In the genomic region with DNA sequence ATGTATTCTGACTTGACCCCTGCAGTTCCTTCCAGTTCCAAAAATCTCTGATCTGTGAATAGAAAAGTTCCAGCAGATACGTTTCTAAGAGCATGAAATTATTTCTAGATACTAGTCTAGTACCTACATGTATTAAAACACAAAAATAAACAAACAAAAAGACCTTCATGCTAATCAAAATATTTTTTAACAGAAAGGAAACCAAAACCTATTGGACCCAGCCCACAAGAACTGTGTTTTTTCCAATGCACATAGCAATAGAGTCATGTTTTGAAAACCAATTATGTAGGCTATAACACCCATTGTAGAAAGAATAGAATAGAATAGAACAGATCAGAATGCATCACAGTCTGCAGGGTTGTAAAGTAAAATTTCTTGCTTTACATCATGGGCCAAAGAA, we compare ENCODE assay signal across 11 cellular contexts.
DNase-seq lines count a peak whose midpoint lies in the region; ATAC-seq and TF ChIP-seq lines count a peak whose summit lies in the region.
"Had no signal": no experiment of that assay in that cellular context is flagged by ENCODE, and none has a peak within 500 bp of the region (broad histone marks: within the 10 kb centered on the region; RNA-seq: fewer than 3 reads in every experiment).

No MANE protein-coding gene starts in this region.

- no peaks in the 10 kb centered on the region for H3K9me3 ChIP-seq in liver (ENCODE audit: control insufficient read depth in 4 of 4, low read length in 3 of 4)
- H3K9me3 ChIP-seq in tibial artery: no peaks in the 10 kb centered on the region
- H3K9me3 ChIP-seq: BE2C had no signal

- no peak overlapping the region for H3K9ac ChIP-seq in liver (ENCODE audit: low read depth in 1 of 2, low read length in 2 of 2)

- peaks cover 8% of the 10 kb centered on the region for H3K9me3 Mint-ChIP-seq in stimulated activated naive CD8-positive, alpha-beta T cell treated with anti-CD3 and anti-CD28 coated beads, Interleukin-15, Interleukin-2, amounts not matched to agents 100 ng/mL and 50 ng/mL, for 24 hours
- no peaks in the 10 kb centered on the region for H3K9me3 Mint-ChIP-seq in activated CD4-positive, alpha-beta memory T cell treated with anti-CD3 and anti-CD28 coated beads, Interleukin-2, amount 10 ng/mL, durations not matched to agents 7 days and 5 days
- no peaks in the 10 kb centered on the region for H3K9me3 Mint-ChIP-seq in mesothelial cell of epicardium

- H3K27ac Mint-ChIP-seq in stimulated activated naive CD8-positive, alpha-beta T cell treated with anti-CD3 and anti-CD28 coated beads, Interleukin-15, Interleukin-2, amounts not matched to agents 100 ng/mL and 50 ng/mL, for 24 hours: peak overlapping the region; percentile 96
- peak overlapping the region; percentile 86 for H3K27ac Mint-ChIP-seq in activated CD4-positive, alpha-beta memory T cell treated with anti-CD3 and anti-CD28 coated beads, Interleukin-2, amount 10 ng/mL, durations not matched to agents 7 days and 5 days
- H3K27ac Mint-ChIP-seq in mesothelial cell of epicardium: no peak overlapping the region

- DNase-seq in stimulated activated naive CD8-positive, alpha-beta T cell treated with anti-CD3 and anti-CD28 coated beads, Interleukin-15, Interleukin-2, amounts not matched to agents 100 U/mL and 50 U/mL, for 24 hours: no peak
- no peak for DNase-seq in activated CD4-positive, alpha-beta memory T cell treated with anti-CD3 and anti-CD28 coated beads, Interleukin-2, amount 10 ng/mL, durations not matched to agents 7 days and 5 days
- DNase-seq in mesothelial cell of epicardium (ENCODE audit: low spot score in 2 of 2, unreplicated experiment in 2 of 2): no peak
- no peak for DNase-seq in DMS79 (lab: John Stamatoyannopoulos, UW)
- no peak for DNase-seq in tibial artery
- DNase-seq: cerebellar nuclear complex, NCI-H526 treated with DMSO at 0.1 percent for 48 hours had no signal

- no peaks in the 10 kb centered on the region for H3K36me3 ChIP-seq in liver (ENCODE audit: control insufficient read depth in 4 of 4, insufficient read depth in 3 of 4, low read depth in 1 of 4, low read length in 3 of 4)
- H3K36me3 ChIP-seq in tibial artery: no peaks in the 10 kb centered on the region
- H3K36me3 ChIP-seq: BE2C had no signal

- no peaks in the 10 kb centered on the region for H3K36me3 Mint-ChIP-seq in stimulated activated naive CD8-positive, alpha-beta T cell treated with anti-CD3 and anti-CD28 coated beads, Interleukin-15, Interleukin-2, amounts not matched to agents 100 ng/mL and 50 ng/mL, for 24 hours (ENCODE audit: low read depth)
- H3K36me3 Mint-ChIP-seq in activated CD4-positive, alpha-beta memory T cell treated with anti-CD3 and anti-CD28 coated beads, Interleukin-2, amount 10 ng/mL, durations not matched to agents 7 days and 5 days (ENCODE audit: low read depth): peaks cover 11% of the 10 kb centered on the region
- H3K36me3 Mint-ChIP-seq in mesothelial cell of epicardium: no peaks in the 10 kb centered on the region

- no peak for ATAC-seq in stimulated activated naive CD8-positive, alpha-beta T cell treated with anti-CD3 and anti-CD28 coated beads, Interleukin-15, Interleukin-2, amounts not matched to agents 100 U/mL and 50 U/mL, for 24 hours
- no peak for ATAC-seq in GM21390 (IDR thresholded peaks at IDR 0.05; ENCODE audit: unreplicated experiment)

- TF ChIP-seq RAD21 in liver (IDR thresholded peaks at IDR 0.05): no peak

- peaks cover 0 to 12% (median 6%) of the 10 kb centered on the region in 4 donors for H3K4me1 ChIP-seq in liver (ENCODE audit: control insufficient read depth in 4 of 4, insufficient read depth in 4 of 4, low read length in 3 of 4)
- H3K4me1 ChIP-seq in tibial artery: peaks cover 0 to 9% (median 3%) of the 10 kb centered on the region in 4 donors
- H3K4me1 ChIP-seq: BE2C had no signal

- H3K27me3 ChIP-seq in liver (ENCODE audit: control insufficient read depth in 4 of 4, insufficient read depth in 4 of 4, low read length in 3 of 4): no peaks in the 10 kb centered on the region
- H3K27me3 ChIP-seq in tibial artery: no peaks in the 10 kb centered on the region

- POLR2A ChIA-PET in activated CD4-positive, alpha-beta memory T cell treated with anti-CD3 and anti-CD28 coated beads, Interleukin-2, amount 10 ng/mL, durations not matched to agents 7 days and 5 days (lab: Charles Lee): interaction anchor here (0.6 to 3.0 kb wide), 18 partner anchors 8 to 398 kb away, joined by 3 to 45 read pairs (median 4); partner anchors contain the start of gene TNFAIP3

- H3K4me1 Mint-ChIP-seq in stimulated activated naive CD8-positive, alpha-beta T cell treated with anti-CD3 and anti-CD28 coated beads, Interleukin-15, Interleukin-2, amounts not matched to agents 100 ng/mL and 50 ng/mL, for 24 hours (ENCODE audit: low read depth): peaks cover 77% of the 10 kb centered on the region
- peaks cover 67% of the 10 kb centered on the region for H3K4me1 Mint-ChIP-seq in activated CD4-positive, alpha-beta memory T cell treated with anti-CD3 and anti-CD28 coated beads, Interleukin-2, amount 10 ng/mL, durations not matched to agents 7 days and 5 days
- peaks cover 11% of the 10 kb centered on the region for H3K4me1 Mint-ChIP-seq in mesothelial cell of epicardium

- intact Hi-C loops in tibial artery (cut with DNase I; ENCODE audit: low total_unique reads): loop anchor here (5.0 to 10.0 kb wide), 2 partner anchors 159 to 236 kb away; partner anchors contain the start of gene TNFAIP3

- H3K4me3 Mint-ChIP-seq in stimulated activated naive CD8-positive, alpha-beta T cell treated with anti-CD3 and anti-CD28 coated beads, Interleukin-15, Interleukin-2, amounts not matched to agents 100 ng/mL and 50 ng/mL, for 24 hours: peak overlapping the region; percentile 76
- H3K4me3 Mint-ChIP-seq in activated CD4-positive, alpha-beta memory T cell treated with anti-CD3 and anti-CD28 coated beads, Interleukin-2, amount 10 ng/mL, durations not matched to agents 7 days and 5 days: no peak overlapping the region
- no peak overlapping the region for H3K4me3 Mint-ChIP-seq in mesothelial cell of epicardium

- H3K4me3 ChIP-seq in liver (ENCODE audit: low read depth in 1 of 3, low read length in 3 of 3): no peak overlapping the region
- H3K4me3 ChIP-seq in tibial artery: no peak overlapping the region

- CTCF ChIA-PET in activated CD4-positive, alpha-beta memory T cell treated with anti-CD3 and anti-CD28 coated beads, Interleukin-2, amount 10 ng/mL, durations not matched to agents 7 days and 5 days (lab: Charles Lee): interaction anchor here (0.7 to 4.1 kb wide), 30 partner anchors 8 to 400 kb away, joined by 3 to 53 read pairs (median 4); partner anchors contain the start of gene TNFAIP3

- no peak for TF ChIP-seq CTCF in liver (IDR thresholded peaks at IDR 0.05; ENCODE audit: low read depth, low read length, missing input control)
- no peak for TF ChIP-seq CTCF in mesothelial cell of epicardium (IDR thresholded peaks at IDR 0.05; ENCODE audit: unreplicated experiment)
- TF ChIP-seq CTCF in tibial artery (IDR thresholded peaks at IDR 0.05): no peak

- H3K27ac ChIP-seq in liver (ENCODE audit: low read depth in 1 of 2, low read length in 2 of 2) (peak overlapping the region; percentile 8 to 28), tibial artery (no peak overlapping the region)

- H3K27me3 Mint-ChIP-seq in stimulated activated naive CD8-positive, alpha-beta T cell treated with anti-CD3 and anti-CD28 coated beads, Interleukin-15, Interleukin-2, amounts not matched to agents 100 ng/mL and 50 ng/mL, for 24 hours: no peaks in the 10 kb centered on the region
- no peaks in the 10 kb centered on the region for H3K27me3 Mint-ChIP-seq in activated CD4-positive, alpha-beta memory T cell treated with anti-CD3 and anti-CD28 coated beads, Interleukin-2, amount 10 ng/mL, durations not matched to agents 7 days and 5 days
- peaks cover 5% of the 10 kb centered on the region for H3K27me3 Mint-ChIP-seq in mesothelial cell of epicardium (ENCODE audit: low read depth)

- WGBS in liver: 35% methylated on average over 1 of the region's 1 CpG

TF ChIP-seq in liver, 16 proteins besides CTCF, POLR2A, EP300 and RAD21 (continues in another document):
- TF ChIP-seq SP1 (IDR thresholded peaks at IDR 0.05): no peak
- TF ChIP-seq, protein P1, sequence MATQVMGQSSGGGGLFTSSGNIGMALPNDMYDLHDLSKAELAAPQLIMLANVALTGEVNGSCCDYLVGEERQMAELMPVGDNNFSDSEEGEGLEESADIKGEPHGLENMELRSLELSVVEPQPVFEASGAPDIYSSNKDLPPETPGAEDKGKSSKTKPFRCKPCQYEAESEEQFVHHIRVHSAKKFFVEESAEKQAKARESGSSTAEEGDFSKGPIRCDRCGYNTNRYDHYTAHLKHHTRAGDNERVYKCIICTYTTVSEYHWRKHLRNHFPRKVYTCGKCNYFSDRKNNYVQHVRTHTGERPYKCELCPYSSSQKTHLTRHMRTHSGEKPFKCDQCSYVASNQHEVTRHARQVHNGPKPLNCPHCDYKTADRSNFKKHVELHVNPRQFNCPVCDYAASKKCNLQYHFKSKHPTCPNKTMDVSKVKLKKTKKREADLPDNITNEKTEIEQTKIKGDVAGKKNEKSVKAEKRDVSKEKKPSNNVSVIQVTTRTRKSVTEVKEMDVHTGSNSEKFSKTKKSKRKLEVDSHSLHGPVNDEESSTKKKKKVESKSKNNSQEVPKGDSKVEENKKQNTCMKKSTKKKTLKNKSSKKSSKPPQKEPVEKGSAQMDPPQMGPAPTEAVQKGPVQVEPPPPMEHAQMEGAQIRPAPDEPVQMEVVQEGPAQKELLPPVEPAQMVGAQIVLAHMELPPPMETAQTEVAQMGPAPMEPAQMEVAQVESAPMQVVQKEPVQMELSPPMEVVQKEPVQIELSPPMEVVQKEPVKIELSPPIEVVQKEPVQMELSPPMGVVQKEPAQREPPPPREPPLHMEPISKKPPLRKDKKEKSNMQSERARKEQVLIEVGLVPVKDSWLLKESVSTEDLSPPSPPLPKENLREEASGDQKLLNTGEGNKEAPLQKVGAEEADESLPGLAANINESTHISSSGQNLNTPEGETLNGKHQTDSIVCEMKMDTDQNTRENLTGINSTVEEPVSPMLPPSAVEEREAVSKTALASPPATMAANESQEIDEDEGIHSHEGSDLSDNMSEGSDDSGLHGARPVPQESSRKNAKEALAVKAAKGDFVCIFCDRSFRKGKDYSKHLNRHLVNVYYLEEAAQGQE (IDR thresholded peaks at IDR 0.05): no peak
- TF ChIP-seq JUND (IDR thresholded peaks at IDR 0.05): no peak
- TF ChIP-seq GABPA (IDR thresholded peaks at IDR 0.05 in 1 of 2, conservative IDR thresholded peaks at IDR 0.05 in 1 of 2): no peak
- TF ChIP-seq TAF1 (conservative IDR thresholded peaks at IDR 0.05): no peak
- TF ChIP-seq NR2F2 (IDR thresholded peaks at IDR 0.05): no peak
- no peak for TF ChIP-seq EGR1 (IDR thresholded peaks at IDR 0.05; ENCODE audit: low read depth in 2 of 2)
- TF ChIP-seq YY1 (IDR thresholded peaks at IDR 0.05): no peak
- TF ChIP-seq HNF4G (IDR thresholded peaks at IDR 0.05): no peak
- TF ChIP-seq FOXA1 (IDR thresholded peaks at IDR 0.05): no peak
- no peak for TF ChIP-seq RXRA (IDR thresholded peaks at IDR 0.05)

Comparison
In these comparisons a context has a peak if more than half of its experiments do, and no peak if none do; other contexts are left out.
1. H3K27ac ChIP-seq: peak in liver (2 of 2); none in tibial artery (0 of 2).